Comparison of ENCODE assay signal across 18 cellular contexts in genomic region chr1:84170171-84170570, GRCh38. TPM values are rescaled to one million over a fixed set of nuclear protein-coding genes. Genes with fewer than 3 reads are reported as not detected.
A peak's percentile ranks its signal among the peaks of the same experiment; 100 is the strongest.
DNase-seq lines count a peak whose midpoint lies in the region; ATAC-seq and TF ChIP-seq lines count a peak whose summit lies in the region.
"Had no signal": no experiment of that assay in that cellular context is flagged by ENCODE, and none has a peak within 500 bp of the region (broad histone marks: within the 10 kb centered on the region; RNA-seq: fewer than 3 reads in every experiment).

No MANE protein-coding gene starts in this region.

- H3K9me3 ChIP-seq in left ventricle myocardium inferior (replicated peaks), result no peaks in the 10 kb centered on the region
- H3K9me3 ChIP-seq in BE2C, result no peaks in the 10 kb centered on the region
- no peaks in the 10 kb centered on the region for H3K9me3 ChIP-seq in naive thymus-derived CD4-positive, alpha-beta T cell (ENCODE audit: control insufficient read depth in 2 of 3, low read length in 3 of 3)
- H3K9me3 ChIP-seq: BLaER1 treated with 17β-estradiol and CSF1 and Interleukin-3, amounts not matched to agents 10 nM and 100 nM had no signal

- CTCF ChIA-PET in naive thymus-derived CD4-positive, alpha-beta T cell (lab: Charles Lee), result no interaction called here

- POLR2A ChIA-PET in naive thymus-derived CD4-positive, alpha-beta T cell (lab: Charles Lee), result no interaction called here

- H3K27me3 ChIP-seq in left ventricle myocardium inferior (ENCODE audit: low read depth) (no peaks in the 10 kb centered on the region), BE2C (no peaks in the 10 kb centered on the region)
- no peaks in the 10 kb centered on the region for H3K27me3 ChIP-seq in naive thymus-derived CD4-positive, alpha-beta T cell (ENCODE audit: control insufficient read depth in 2 of 2, insufficient read depth in 2 of 2, low read length in 2 of 2)
- H3K27me3 ChIP-seq: BLaER1 treated with 17β-estradiol and CSF1 and Interleukin-3, amounts not matched to agents 10 nM and 100 nM had no signal

- no peak overlapping the region for H3K4me3 Mint-ChIP-seq in activated T-cell treated with anti-CD3 and anti-CD28 coated beads, Interleukin-2, amount 50 U/mL, for 24 hours
- peak overlapping the region in 3 of 10 donors; percentile 12 to 46 (median 12) for H3K4me3 Mint-ChIP-seq in naive thymus-derived CD4-positive, alpha-beta T cell

- peaks cover 8% of the 10 kb centered on the region for H3K4me1 ChIP-seq in left ventricle myocardium inferior
- H3K4me1 ChIP-seq in BE2C, result no peaks in the 10 kb centered on the region
- H3K4me1 ChIP-seq in naive thymus-derived CD4-positive, alpha-beta T cell (ENCODE audit: control insufficient read depth in 2 of 2, insufficient read depth in 2 of 2, low read length in 2 of 2), result peaks cover 21 to 42% of the 10 kb centered on the region in 2 donors

- no peak for DNase-seq in activated T-cell treated with anti-CD3 and anti-CD28 coated beads, Interleukin-2, amount 50 U/mL, for 24 hours
- DNase-seq in activated T-cell treated with anti-CD3 and anti-CD28 coated beads, Interleukin-2, amount 50 U/mL, for 48 hours, result no peak
- DNase-seq in G401 (ENCODE audit: low spot score), result peak; percentile 70
- peak; percentile 63 for DNase-seq in cerebellar cortex (ENCODE audit: low spot score)
- DNase-seq in pons (ENCODE audit: low spot score), result peak; percentile 43
- no peak for DNase-seq in left ventricle myocardium inferior
- no peak for DNase-seq in BE2C
- no peak for DNase-seq in naive thymus-derived CD4-positive, alpha-beta T cell
- DNase-seq: 8988T; AML-193; CD4-positive, alpha-beta memory T cell; COR-L47; DND-41; GF-D8; GOT3; HCEC 1CT had no signal

- no peaks in the 10 kb centered on the region for H3K9me3 Mint-ChIP-seq in activated T-cell treated with anti-CD3 and anti-CD28 coated beads, Interleukin-2, amount 50 U/mL, for 24 hours
- no peaks in the 10 kb centered on the region for H3K9me3 Mint-ChIP-seq in naive thymus-derived CD4-positive, alpha-beta T cell
- H3K9me3 Mint-ChIP-seq: CD4-positive, alpha-beta memory T cell had no signal

- TF ChIP-seq CTCF in left ventricle myocardium inferior (IDR thresholded peaks at IDR 0.05; ENCODE audit: borderline replicate concordance) (no peak), BE2C (IDR thresholded peaks at IDR 0.05; ENCODE audit: low read depth, low read length) (no peak)

- peak overlapping the region; percentile 15 for H3K27ac Mint-ChIP-seq in activated T-cell treated with anti-CD3 and anti-CD28 coated beads, Interleukin-2, amount 50 U/mL, for 24 hours
- peak overlapping the region in 3 of 9 donors; percentile 5 to 54 (median 19) for H3K27ac Mint-ChIP-seq in naive thymus-derived CD4-positive, alpha-beta T cell
- H3K27ac Mint-ChIP-seq: CD4-positive, alpha-beta memory T cell had no signal

- no peak for ATAC-seq in naive thymus-derived CD4-positive, alpha-beta T cell

- in situ Hi-C loops in G401 (cut with HindIII; ENCODE audit: low sequenced_read_pairs), result no loop called here

- H3K36me3 Mint-ChIP-seq in activated T-cell treated with anti-CD3 and anti-CD28 coated beads, Interleukin-2, amount 50 U/mL, for 24 hours (ENCODE audit: low read depth), result no peaks in the 10 kb centered on the region
- H3K36me3 Mint-ChIP-seq in naive thymus-derived CD4-positive, alpha-beta T cell, result peaks cover 0 to 13% (median 8%) of the 10 kb centered on the region in 5 donors

- H3K4me3 ChIP-seq in left ventricle myocardium inferior (no peak overlapping the region), BE2C (ENCODE audit: low read depth, low read length) (no peak overlapping the region)
- H3K4me3 ChIP-seq in naive thymus-derived CD4-positive, alpha-beta T cell (ENCODE audit: low read length), result no peak overlapping the region
- H3K4me3 ChIP-seq: BLaER1 treated with 17β-estradiol and CSF1 and Interleukin-3, amounts not matched to agents 10 nM and 100 nM had no signal

- H3K27me3 Mint-ChIP-seq in activated T-cell treated with anti-CD3 and anti-CD28 coated beads, Interleukin-2, amount 50 U/mL, for 24 hours, result no peaks in the 10 kb centered on the region
- no peaks in the 10 kb centered on the region for H3K27me3 Mint-ChIP-seq in naive thymus-derived CD4-positive, alpha-beta T cell
- H3K27me3 Mint-ChIP-seq: CD4-positive, alpha-beta memory T cell had no signal

- H3K27ac ChIP-seq in left ventricle myocardium inferior (replicated peaks), result no peak overlapping the region
- H3K27ac ChIP-seq in naive thymus-derived CD4-positive, alpha-beta T cell (ENCODE audit: low read depth, low read length), result no peak overlapping the region
- H3K27ac ChIP-seq: BLaER1 treated with 17β-estradiol and CSF1 and Interleukin-3, amounts not matched to agents 10 nM and 100 nM; HL-60 had no signal

- H3K4me1 Mint-ChIP-seq in activated T-cell treated with anti-CD3 and anti-CD28 coated beads, Interleukin-2, amount 50 U/mL, for 24 hours (ENCODE audit: low read depth), result peaks cover 72% of the 10 kb centered on the region
- H3K4me1 Mint-ChIP-seq in naive thymus-derived CD4-positive, alpha-beta T cell, result peaks cover 33 to 92% (median 85%) of the 10 kb centered on the region in 7 donors

- H3K36me3 ChIP-seq in left ventricle myocardium inferior (no peaks in the 10 kb centered on the region), BE2C (no peaks in the 10 kb centered on the region)
- no peaks in the 10 kb centered on the region for H3K36me3 ChIP-seq in naive thymus-derived CD4-positive, alpha-beta T cell (ENCODE audit: control insufficient read depth in 2 of 3, insufficient read depth in 3 of 3, low read length in 3 of 3)
- H3K36me3 ChIP-seq: BLaER1 treated with 17β-estradiol and CSF1 and Interleukin-3, amounts not matched to agents 10 nM and 100 nM had no signal

- intact Hi-C loops in left ventricle myocardium inferior (cut with micrococcal nuclease), result no loop called here
- intact Hi-C loops in naive thymus-derived CD4-positive, alpha-beta T cell (cut with micrococcal nuclease), result loop anchor here in 1 of 2 donors (5.0 kb wide), 1 partner anchor 37 kb away; no protein-coding TSS in a partner anchor

RNA-seq across cellular contexts. Expression of gene PRKACB, which starts 26.1 kb away (rescaled TPM):
- 7.5 and 15.5 TPM in 2 replicates for total RNA-seq in G401 (2014; rRNA removed; shearing (Covaris generic))
- 34.9 TPM for total RNA-seq in left ventricle myocardium inferior
- polyA plus RNA-seq in BE2C (2012; ENCODE audit: insufficient read depth, insufficient read length, low read depth), result 24.5 TPM
- total RNA-seq in naive thymus-derived CD4-positive, alpha-beta T cell, result 100 to 1,000 TPM in 2 of 5 experiments, 10 to 100 TPM in 3; 71.1 to 176 (median 89.3) TPM
- polyA plus RNA-seq in naive thymus-derived CD4-positive, alpha-beta T cell, result 100 to 1,000 TPM in 1 of 2 donors, 10 to 100 TPM in 1; 95.0 to 134 TPM

Comparison
In these comparisons a context has a peak if more than half of its experiments do, and no peak if none do; other contexts are left out.
1. DNase-seq: peak in G401 (single experiment), cerebellar cortex (single experiment) and pons (single experiment); none in activated T-cell treated with anti-CD3 and anti-CD28 coated beads, Interleukin-2, amount 50 U/mL, for 24 hours (single experiment), activated T-cell treated with anti-CD3 and anti-CD28 coated beads, Interleukin-2, amount 50 U/mL, for 48 hours (0 of 2), left ventricle myocardium inferior (single experiment), BE2C (single experiment) and naive thymus-derived CD4-positive, alpha-beta T cell (0 of 9).